Comparison of ENCODE assay signal across 34 cellular contexts in genomic region chr3:127153506-127153815, GRCh38. TPM values are rescaled to one million over a fixed set of nuclear protein-coding genes. Genes with fewer than 3 reads are reported as not detected.
"Had no signal": no experiment of that assay in that cellular context is flagged by ENCODE, and none has a peak within 500 bp of the region (broad histone marks: within the 10 kb centered on the region; RNA-seq: fewer than 3 reads in every experiment).

No MANE protein-coding gene starts in this region.

- H3K36me3 Mint-ChIP-seq: activated CD8-positive, alpha-beta memory T cell treated with anti-CD3 and anti-CD28 coated beads, Interleukin-2, amount 10 ng/mL, durations not matched to agents 7 days and 5 days; activated naive CD4-positive, alpha-beta T cell treated with anti-CD3 and anti-CD28 coated beads, Interleukin-2, amount 10 ng/mL, durations not matched to agents 7 days and 5 days; activated naive CD8-positive, alpha-beta T cell had no signal

- DNase-seq: activated CD4-positive, alpha-beta memory T cell treated with anti-CD3 and anti-CD28 coated beads, Interleukin-2, amount 10 ng/mL, durations not matched to agents 7 days and 5 days; activated CD4-positive, alpha-beta T cell treated with anti-CD3 and anti-CD28 coated beads for 1 hour; activated CD4-positive, alpha-beta T cell treated with anti-CD3 and anti-CD28 coated beads for 48 hours; activated CD4-positive, CD25-positive, alpha-beta regulatory T cell; activated CD8-positive, alpha-beta memory T cell treated with anti-CD3 and anti-CD28 coated beads for 24 hours; activated CD8-positive, alpha-beta memory T cell treated with anti-CD3 and anti-CD28 coated beads, Interleukin-2, amount 10 ng/mL, durations not matched to agents 7 days and 5 days; activated CD8-positive, alpha-beta memory T cell treated with anti-CD3 and anti-CD28 coated beads, Interleukin-2, amount 50 U/mL, for 48 hours; activated naive CD4-positive, alpha-beta T cell treated with anti-CD3 and anti-CD28 coated beads, Interleukin-2, amount 10 ng/mL, durations not matched to agents 7 days and 5 days; activated naive CD8-positive, alpha-beta T cell treated with anti-CD3 and anti-CD28 coated beads, Interleukin-2, amount 50 U/mL, for 24 hours; brain microvascular endothelial cell; KG1; MM.1S; MV-4-11; NCI-H1092; NCI-H1436 treated with DMSO at 0.1 percent for 48 hours; NCI-H2029; NCI-H510A; NCI-H526; NCI-H748 treated with DMSO at 0.1 percent for 48 hours; NK-92 treated with Interleukin-12 subunit alpha and Interleukin-12 subunit beta, amount 100 ng/mL, for 24 hours; PC-3; SIG-M5; T-helper 1 cell; T-helper 2 cell; T-helper 9 cell had no signal

- H3K4me3 Mint-ChIP-seq: activated CD4-positive, alpha-beta memory T cell treated with anti-CD3 and anti-CD28 coated beads, Interleukin-2, amount 10 ng/mL, durations not matched to agents 7 days and 5 days; activated CD8-positive, alpha-beta memory T cell treated with anti-CD3 and anti-CD28 coated beads, Interleukin-2, amount 10 ng/mL, durations not matched to agents 7 days and 5 days; activated naive CD4-positive, alpha-beta T cell treated with anti-CD3 and anti-CD28 coated beads, Interleukin-2, amount 10 ng/mL, durations not matched to agents 7 days and 5 days; activated naive CD8-positive, alpha-beta T cell; activated naive CD8-positive, alpha-beta T cell treated with anti-CD3 and anti-CD28 coated beads, Interleukin-2, amount 50 U/mL, for 24 hours; central memory CD8-positive, alpha-beta T cell had no signal

- H3K27ac ChIP-seq: brain microvascular endothelial cell, RWPE1, VCaP had no signal

- H3K27me3 ChIP-seq: brain microvascular endothelial cell had no signal

- H3K27ac Mint-ChIP-seq: activated CD4-positive, alpha-beta memory T cell treated with anti-CD3 and anti-CD28 coated beads, Interleukin-2, amount 10 ng/mL, durations not matched to agents 7 days and 5 days; activated CD8-positive, alpha-beta memory T cell treated with anti-CD3 and anti-CD28 coated beads, Interleukin-2, amount 10 ng/mL, durations not matched to agents 7 days and 5 days; activated naive CD4-positive, alpha-beta T cell treated with anti-CD3 and anti-CD28 coated beads, Interleukin-2, amount 10 ng/mL, durations not matched to agents 7 days and 5 days; activated naive CD8-positive, alpha-beta T cell; activated naive CD8-positive, alpha-beta T cell treated with anti-CD3 and anti-CD28 coated beads, Interleukin-2, amount 50 U/mL, for 24 hours; activated T-helper 2 cell treated with anti-CD3 and anti-CD28 coated beads, Interferon-gamma antibody, Interleukin-2, Interleukin-4, amounts not matched to agents 10 μg/mL and 5 μg/mL and 100 μg/mL, durations not matched to agents 14 hours and 24 hours and 36 hours had no signal

- H3K36me3 ChIP-seq: brain microvascular endothelial cell had no signal

- ATAC-seq: activated CD8-positive, alpha-beta memory T cell treated with anti-CD3 and anti-CD28 coated beads, Interleukin-2, amount 10 ng/mL, durations not matched to agents 7 days and 5 days; activated naive CD8-positive, alpha-beta T cell treated with anti-CD3 and anti-CD28 coated beads, Interleukin-2, amount 50 U/mL, for 24 hours; PC-3; Right ventricle myocardium inferior had no signal

- H3K4me1 Mint-ChIP-seq: activated CD4-positive, alpha-beta memory T cell treated with anti-CD3 and anti-CD28 coated beads, Interleukin-2, amount 10 ng/mL, durations not matched to agents 7 days and 5 days; activated naive CD4-positive, alpha-beta T cell treated with anti-CD3 and anti-CD28 coated beads, Interleukin-2, amount 10 ng/mL, durations not matched to agents 7 days and 5 days; activated naive CD8-positive, alpha-beta T cell treated with anti-CD3 and anti-CD28 coated beads, Interleukin-2, amount 50 U/mL, for 24 hours; central memory CD8-positive, alpha-beta T cell had no signal

- H3K9me3 Mint-ChIP-seq: activated CD4-positive, alpha-beta memory T cell treated with anti-CD3 and anti-CD28 coated beads, Interleukin-2, amount 10 ng/mL, durations not matched to agents 7 days and 5 days; activated naive CD4-positive, alpha-beta T cell treated with anti-CD3 and anti-CD28 coated beads, Interleukin-2, amount 10 ng/mL, durations not matched to agents 7 days and 5 days; activated naive CD8-positive, alpha-beta T cell treated with anti-CD3 and anti-CD28 coated beads, Interleukin-2, amount 50 U/mL, for 24 hours; activated T-helper 2 cell treated with anti-CD3 and anti-CD28 coated beads, Interferon-gamma antibody, Interleukin-2, Interleukin-4, amounts not matched to agents 10 μg/mL and 5 μg/mL and 100 μg/mL, durations not matched to agents 14 hours and 24 hours and 36 hours; central memory CD8-positive, alpha-beta T cell had no signal

- H3K27me3 Mint-ChIP-seq: activated CD4-positive, alpha-beta memory T cell treated with anti-CD3 and anti-CD28 coated beads, Interleukin-2, amount 10 ng/mL, durations not matched to agents 7 days and 5 days; activated naive CD4-positive, alpha-beta T cell treated with anti-CD3 and anti-CD28 coated beads, Interleukin-2, amount 10 ng/mL, durations not matched to agents 7 days and 5 days had no signal

RNA-seq across cellular contexts. Expression of gene PRR23E, which starts 39.5 kb away (rescaled TPM):
- total RNA-seq: activated CD4-positive, alpha-beta memory T cell treated with anti-CD3 and anti-CD28 coated beads, Interleukin-2, amount 10 ng/mL, durations not matched to agents 7 days and 5 days; activated CD8-positive, alpha-beta memory T cell treated with anti-CD3 and anti-CD28 coated beads, Interleukin-2, amount 10 ng/mL, durations not matched to agents 7 days and 5 days; activated T-helper 2 cell treated with anti-CD3 and anti-CD28 coated beads, Interferon-gamma antibody, Interleukin-2, Interleukin-4, amounts not matched to agents 10 μg/mL and 5 μg/mL and 100 μg/mL, durations not matched to agents 14 hours and 24 hours and 36 hours; aorta; LHCN-M2; PC-3; Right ventricle myocardium inferior; SK-MEL-5 had no signal
- polyA plus RNA-seq: aorta had no signal
